9 cellular contexts compared by ENCODE assay signal in the genomic region with DNA sequence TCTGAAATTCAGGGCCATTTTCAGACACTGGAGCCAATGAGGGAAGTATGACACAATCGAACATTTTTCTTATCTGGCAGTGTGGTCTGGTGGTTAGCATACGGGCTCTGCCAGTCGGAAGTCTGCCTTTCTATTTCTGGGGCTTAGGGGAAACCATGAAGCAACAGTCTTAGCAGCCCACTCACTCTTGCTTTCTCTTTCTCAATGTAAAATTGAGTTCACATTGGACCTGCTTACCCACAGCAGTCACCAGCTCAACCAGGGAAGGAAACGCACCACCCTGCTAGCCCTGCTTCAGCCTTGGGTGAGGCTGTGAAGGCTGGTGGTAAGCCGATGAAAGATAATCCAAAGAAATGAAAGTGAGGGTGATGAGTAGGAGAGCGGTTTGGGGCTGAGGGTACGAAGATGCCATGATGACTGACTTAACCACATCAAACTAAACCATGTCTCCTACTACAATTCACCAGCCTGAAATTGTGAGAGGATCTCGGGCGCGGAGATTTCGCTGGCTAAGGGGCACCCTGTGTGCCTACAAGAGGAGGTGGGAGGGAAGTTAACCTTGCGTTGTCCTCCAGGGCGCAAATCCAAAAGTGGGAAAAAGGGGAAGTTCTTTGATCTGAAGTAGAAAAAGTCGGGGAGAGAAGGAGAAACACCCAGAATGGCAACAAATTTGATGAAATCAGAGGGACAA. TPM values are rescaled to one million over a fixed set of nuclear protein-coding genes. Genes with fewer than 3 reads are reported as not detected.
DNase-seq lines count a peak whose midpoint lies in the region; ATAC-seq lines count a peak whose summit lies in the region.
"Had no signal": no experiment of that assay in that cellular context is flagged by ENCODE, and none has a peak within 500 bp of the region (broad histone marks: within the 10 kb centered on the region; RNA-seq: fewer than 3 reads in every experiment).

No MANE protein-coding gene starts in this region.

- POLR2A ChIA-PET in activated CD4-positive, alpha-beta memory T cell treated with anti-CD3 and anti-CD28 coated beads for 36 hours (lab: Charles Lee): interaction anchor here (1.3 kb wide), 1 partner anchor 211 kb away, joined by 3 read pairs; a partner anchor contains a TSS

- H3K9me2 ChIP-seq in GM23248 (ENCODE audit: insufficient read depth): no peaks in the 10 kb centered on the region

- H3K79me2 ChIP-seq in GM23248 (ENCODE audit: insufficient read depth): no peaks in the 10 kb centered on the region

- no peak overlapping the region for H3K4me3 ChIP-seq in GM23248
- H3K4me3 ChIP-seq: cardiac muscle cell had no signal

- no peaks in the 10 kb centered on the region for H3K36me3 ChIP-seq in GM23248 (ENCODE audit: low read depth)
- H3K36me3 ChIP-seq: cardiac muscle cell had no signal

- H3K27ac Mint-ChIP-seq in activated CD4-positive, alpha-beta memory T cell treated with anti-CD3 and anti-CD28 coated beads for 36 hours: no peak overlapping the region

- peaks cover 3% of the 10 kb centered on the region for H3K9me3 Mint-ChIP-seq in activated CD4-positive, alpha-beta memory T cell treated with anti-CD3 and anti-CD28 coated beads for 36 hours

- no peaks in the 10 kb centered on the region for H4K20me1 ChIP-seq in GM23248 (ENCODE audit: insufficient read depth)

- peaks cover 2% of the 10 kb centered on the region for H3K36me3 Mint-ChIP-seq in activated CD4-positive, alpha-beta memory T cell treated with anti-CD3 and anti-CD28 coated beads for 36 hours

- DNase-seq in Ammon's horn (ENCODE audit: low spot score) (peak; percentile 51), left cardiac atrium (no peak), GM23248 (no peak), ACHN (no peak)
- peak; percentile 88 for DNase-seq in activated CD4-positive, alpha-beta memory T cell treated with anti-CD3 and anti-CD28 coated beads for 36 hours
- peak; percentile 50 for DNase-seq in stimulated activated CD8-positive, alpha-beta memory T cell treated with anti-CD3 and anti-CD28 coated beads, Interleukin-7, amount 100 ng/mL, for 24 hours (ENCODE audit: low read depth)

- H3K27ac ChIP-seq in GM23248: no peak overlapping the region
- H3K27ac ChIP-seq: cardiac muscle cell had no signal

- CTCF ChIA-PET in activated CD4-positive, alpha-beta memory T cell treated with anti-CD3 and anti-CD28 coated beads for 36 hours (lab: Charles Lee): interaction anchor here (0.9 kb wide), 1 partner anchor 36 kb away, joined by 3 read pairs; no protein-coding TSS in a partner anchor

- H3K9ac ChIP-seq in GM23248: no peak overlapping the region

- H3K4me2 ChIP-seq in GM23248 (ENCODE audit: unreplicated experiment): no peak overlapping the region

- peaks cover 31% of the 10 kb centered on the region for H3K4me1 Mint-ChIP-seq in activated CD4-positive, alpha-beta memory T cell treated with anti-CD3 and anti-CD28 coated beads for 36 hours (ENCODE audit: low read depth)

- H3K4me1 ChIP-seq in GM23248 (ENCODE audit: insufficient read depth): peaks cover 8% of the 10 kb centered on the region

- H3K9me3 ChIP-seq in GM23248 (ENCODE audit: low read depth): no peaks in the 10 kb centered on the region

- intact Hi-C loops in activated CD4-positive, alpha-beta memory T cell treated with anti-CD3 and anti-CD28 coated beads for 36 hours (cut with micrococcal nuclease): loop anchor here (1.0 to 10.0 kb wide), 5 partner anchors 157 to 879 kb away; a partner anchor contains a TSS
- intact Hi-C loops in left cardiac atrium (cut with DNase I): no loop called here

- H3K27me3 ChIP-seq in GM23248 (replicated peaks; ENCODE audit: insufficient read depth): no peaks in the 10 kb centered on the region; the same call in 1 of the 2 replicates
- H3K27me3 ChIP-seq: cardiac muscle cell had no signal

- in situ Hi-C loops in GM23248 (cut with MboI) (no loop called here), ACHN (cut with HindIII; ENCODE audit: low pct_ligation_motif_present, low pct_unique_long_range_greater_than_20kb, low sequenced_read_pairs) (no loop called here)

- H2AFZ ChIP-seq in GM23248: no peak overlapping the region

- WGBS in GM23248 (ENCODE audit: low coverage in 1 of 2, low lambda C conversion rate in 2 of 2, missing lambda C conversion rate in 2 of 2), 2 experiments: 83 to 89% methylated on average over 14 of the region's 14 CpGs

- H3F3A ChIP-seq in GM23248 (ENCODE audit: insufficient read depth): no peaks in the 10 kb centered on the region; the same call in 1 of the 2 replicates

- peaks cover 73% of the 10 kb centered on the region for H3K27me3 Mint-ChIP-seq in activated CD4-positive, alpha-beta memory T cell treated with anti-CD3 and anti-CD28 coated beads for 36 hours

- peak overlapping the region; percentile 25 for H3K4me3 Mint-ChIP-seq in activated CD4-positive, alpha-beta memory T cell treated with anti-CD3 and anti-CD28 coated beads for 36 hours

- ATAC-seq in GM19438 (IDR thresholded peaks at IDR 0.05; ENCODE audit: low read depth, unreplicated experiment): peak; percentile 70
- peak; percentile 47 for ATAC-seq in HG03575 (IDR thresholded peaks at IDR 0.05; ENCODE audit: extremely low read depth, insufficient number of reproducible peaks, low FRiP score, unreplicated experiment)
- peak; percentile 50 to 53 for ATAC-seq in left cardiac atrium

RNA-seq across cellular contexts. Expression of a gene that starts 2.0 kb away (rescaled TPM):
- total RNA-seq in activated CD4-positive, alpha-beta memory T cell treated with anti-CD3 and anti-CD28 coated beads for 36 hours: not detected
- 10 to 100 TPM; 15.4 to 15.8 TPM for total RNA-seq in left cardiac atrium
- 0.25 TPM in 1 of 2 replicates, not detected in the other for total RNA-seq in GM23248 (2014; rRNA removed; shearing (Covaris generic))
- polyA plus RNA-seq in GM23248 (2016; fragmentation: Nextera tagmentation; extraction: Ambion mirVana): not detected in 2 replicates

Comparison
In these comparisons a context has a peak if more than half of its experiments do, and no peak if none do; other contexts are left out.
1. DNase-seq: peak in Ammon's horn (single experiment), activated CD4-positive, alpha-beta memory T cell treated with anti-CD3 and anti-CD28 coated beads for 36 hours (single experiment) and stimulated activated CD8-positive, alpha-beta memory T cell treated with anti-CD3 and anti-CD28 coated beads, Interleukin-7, amount 100 ng/mL, for 24 hours (single experiment); none in left cardiac atrium (single experiment), GM23248 (single experiment) and ACHN (single experiment).
2. RNA of a gene that starts 2.0 kb away (total RNA-seq): 15.4 to 15.8 TPM in left cardiac atrium; not detected in activated CD4-positive, alpha-beta memory T cell treated with anti-CD3 and anti-CD28 coated beads for 36 hours and 0.25 TPM in GM23248; every median in the first group is over 10 times any median in the second.
3. Peak in every context shown above with its lines, with median percentiles within 50 percentile points of each other: ATAC-seq.